Comparison of ENCODE assay signal across 11 cellular contexts in genomic region chr12:57833672-57834071, GRCh38. TPM values are rescaled to one million over a fixed set of nuclear protein-coding genes. Genes with fewer than 3 reads are reported as not detected.
DNase-seq lines count a peak whose midpoint lies in the region; ATAC-seq and TF ChIP-seq lines count a peak whose summit lies in the region.
"Had no signal": no experiment of that assay in that cellular context is flagged by ENCODE, and none has a peak within 500 bp of the region (broad histone marks: within the 10 kb centered on the region; RNA-seq: fewer than 3 reads in every experiment).

No MANE protein-coding gene starts in this region.

- H3K36me3 Mint-ChIP-seq in activated naive CD4-positive, alpha-beta T cell treated with anti-CD3 and anti-CD28 coated beads for 36 hours (ENCODE audit: low read depth) = peaks cover 2% of the 10 kb centered on the region
- H3K36me3 Mint-ChIP-seq in activated T-helper 2 cell treated with anti-CD3 and anti-CD28 coated beads, Interferon-gamma antibody, Interleukin-2, Interleukin-4, amounts not matched to agents 10 μg/mL and 5 μg/mL and 100 μg/mL, durations not matched to agents 14 hours and 24 hours and 36 hours (ENCODE audit: low read depth) = peaks cover 8% of the 10 kb centered on the region

- H3K4me3 ChIP-seq in mesodermal cell (ENCODE audit: extremely low read depth, insufficient read depth, low read length, poor library complexity, severe bottlenecking) = no peak overlapping the region
- H3K4me3 ChIP-seq in thyroid gland (replicated peaks in 1 of 3) = no peak overlapping the region

- peaks cover 84% of the 10 kb centered on the region for H3K4me1 Mint-ChIP-seq in activated naive CD4-positive, alpha-beta T cell treated with anti-CD3 and anti-CD28 coated beads for 36 hours (ENCODE audit: low read depth)
- peaks cover 51% of the 10 kb centered on the region for H3K4me1 Mint-ChIP-seq in activated T-helper 2 cell treated with anti-CD3 and anti-CD28 coated beads, Interferon-gamma antibody, Interleukin-2, Interleukin-4, amounts not matched to agents 10 μg/mL and 5 μg/mL and 100 μg/mL, durations not matched to agents 14 hours and 24 hours and 36 hours (ENCODE audit: low read depth)

- no peak for ATAC-seq in HG03159 (IDR thresholded peaks at IDR 0.05; ENCODE audit: unreplicated experiment)
- no peak for ATAC-seq in HG02571 (IDR thresholded peaks at IDR 0.05; ENCODE audit: unreplicated experiment)
- ATAC-seq: activated CD4-positive, CD25-positive, alpha-beta regulatory T cell treated with anti-CD3 and anti-CD28 coated beads, Interleukin-2, amount 50 U/mL, for 24 hours had no signal

- H3K27me3 Mint-ChIP-seq in activated naive CD4-positive, alpha-beta T cell treated with anti-CD3 and anti-CD28 coated beads for 36 hours (ENCODE audit: low read depth) = no peaks in the 10 kb centered on the region
- H3K27me3 Mint-ChIP-seq in activated T-helper 2 cell treated with anti-CD3 and anti-CD28 coated beads, Interferon-gamma antibody, Interleukin-2, Interleukin-4, amounts not matched to agents 10 μg/mL and 5 μg/mL and 100 μg/mL, durations not matched to agents 14 hours and 24 hours and 36 hours (ENCODE audit: low read depth) = no peaks in the 10 kb centered on the region

- H3K36me3 ChIP-seq in mesodermal cell (ENCODE audit: control insufficient read depth, insufficient read depth, low read length) (peaks cover 22% of the 10 kb centered on the region), thyroid gland (peaks cover 6 to 7% of the 10 kb centered on the region in 2 donors)

- no peak for DNase-seq in activated naive CD4-positive, alpha-beta T cell treated with anti-CD3 and anti-CD28 coated beads for 36 hours
- DNase-seq in activated naive CD4-positive, alpha-beta T cell treated with anti-CD3 and anti-CD28 coated beads, Interleukin-2, amount 50 U/mL, for 16 hours = no peak
- DNase-seq in activated T-helper 2 cell treated with anti-CD3 and anti-CD28 coated beads, Interferon-gamma antibody, Interleukin-2, Interleukin-4, amounts not matched to agents 10 μg/mL and 5 μg/mL and 100 μg/mL, durations not matched to agents 14 hours and 24 hours and 36 hours (ENCODE audit: low spot score) = no peak
- no peak for DNase-seq in thyroid gland
- DNase-seq in stimulated activated naive CD4-positive, alpha-beta T cell treated with Interleukin-2 at 50 U/mL for 16 hours (lab: John Stamatoyannopoulos, UW) = no peak
- DNase-seq: Karpas-422, NCI-H2171 treated with DMSO at 0.1 percent for 48 hours had no signal

- intact Hi-C loops in activated naive CD4-positive, alpha-beta T cell treated with anti-CD3 and anti-CD28 coated beads for 36 hours (cut with micrococcal nuclease) = no loop called here
- intact Hi-C loops in activated T-helper 2 cell treated with anti-CD3 and anti-CD28 coated beads, Interferon-gamma antibody, Interleukin-2, Interleukin-4, amounts not matched to agents 10 μg/mL and 5 μg/mL and 100 μg/mL, durations not matched to agents 14 hours and 24 hours and 36 hours (cut with micrococcal nuclease) = loop anchor here (5.0 kb wide), 1 partner anchor 34 kb away; no protein-coding TSS in a partner anchor
- intact Hi-C loops in thyroid gland (cut with DNase I) = no loop called here

- no peak for TF ChIP-seq POLR2A in thyroid gland (IDR thresholded peaks at IDR 0.05)

- H3K4me1 ChIP-seq in mesodermal cell (ENCODE audit: control insufficient read depth, insufficient read depth, low read length, poor library complexity, severe bottlenecking) = peaks cover 40% of the 10 kb centered on the region
- H3K4me1 ChIP-seq in thyroid gland = peaks cover 74 to 99% of the 10 kb centered on the region in 2 donors

- no peak for TF ChIP-seq CTCF in thyroid gland (IDR thresholded peaks at IDR 0.05)

- peak overlapping the region; percentile 84 for H3K27ac Mint-ChIP-seq in activated naive CD4-positive, alpha-beta T cell treated with anti-CD3 and anti-CD28 coated beads for 36 hours
- peak overlapping the region; percentile 2 for H3K27ac Mint-ChIP-seq in activated T-helper 2 cell treated with anti-CD3 and anti-CD28 coated beads, Interferon-gamma antibody, Interleukin-2, Interleukin-4, amounts not matched to agents 10 μg/mL and 5 μg/mL and 100 μg/mL, durations not matched to agents 14 hours and 24 hours and 36 hours

- H3K9me3 ChIP-seq in mesodermal cell (ENCODE audit: control insufficient read depth, low read length) = no peaks in the 10 kb centered on the region
- H3K9me3 ChIP-seq in thyroid gland = no peaks in the 10 kb centered on the region

- 89% methylated on average over 1 to 3 of the region's 3 CpGs for WGBS in mesodermal cell (ENCODE audit: insufficient coverage in 2 of 2), 2 experiments
- WGBS in thyroid gland, 2 donors = 65 to 69% methylated on average over 3 of the region's 3 CpGs

- CTCF ChIA-PET in activated naive CD4-positive, alpha-beta T cell treated with anti-CD3 and anti-CD28 coated beads for 36 hours (lab: Charles Lee) = interaction anchor here (1.0 to 8.2 kb wide), 9 partner anchors 9 to 100 kb away, joined by 3 to 147 read pairs (median 10); partner anchors contain the start of gene TSFM

- H3K27me3 ChIP-seq in thyroid gland = no peaks in the 10 kb centered on the region

- H3K27ac ChIP-seq in mesodermal cell (ENCODE audit: low read depth, low read length, severe bottlenecking) (peak overlapping the region; percentile 62), thyroid gland (peak overlapping the region; percentile 4 to 55 (median 43))

- no peak overlapping the region for H3K4me3 Mint-ChIP-seq in activated naive CD4-positive, alpha-beta T cell treated with anti-CD3 and anti-CD28 coated beads for 36 hours
- H3K4me3 Mint-ChIP-seq in activated T-helper 2 cell treated with anti-CD3 and anti-CD28 coated beads, Interferon-gamma antibody, Interleukin-2, Interleukin-4, amounts not matched to agents 10 μg/mL and 5 μg/mL and 100 μg/mL, durations not matched to agents 14 hours and 24 hours and 36 hours (ENCODE audit: low read depth) = no peak overlapping the region

- H3K9me3 Mint-ChIP-seq in activated naive CD4-positive, alpha-beta T cell treated with anti-CD3 and anti-CD28 coated beads for 36 hours = no peaks in the 10 kb centered on the region
- H3K9me3 Mint-ChIP-seq in activated T-helper 2 cell treated with anti-CD3 and anti-CD28 coated beads, Interferon-gamma antibody, Interleukin-2, Interleukin-4, amounts not matched to agents 10 μg/mL and 5 μg/mL and 100 μg/mL, durations not matched to agents 14 hours and 24 hours and 36 hours = no peaks in the 10 kb centered on the region

RNA-seq across cellular contexts. Expression of gene CTDSP2, which starts 12.9 kb away (rescaled TPM):
- total RNA-seq in activated naive CD4-positive, alpha-beta T cell treated with anti-CD3 and anti-CD28 coated beads for 36 hours = 10 to 100 TPM; 94.6 to 99.8 TPM
- total RNA-seq in activated T-helper 2 cell treated with anti-CD3 and anti-CD28 coated beads, Interferon-gamma antibody, Interleukin-2, Interleukin-4, amounts not matched to agents 10 μg/mL and 5 μg/mL and 100 μg/mL, durations not matched to agents 14 hours and 24 hours and 36 hours = 62.5 and 65.2 TPM in 2 replicates
- 123 TPM for polyA plus RNA-seq in mesodermal cell (2013, experiment 1 of 2)
- 121 TPM for polyA plus RNA-seq in mesodermal cell (2013, experiment 2 of 2)
- 100 to 1,000 TPM in 3 of 4 donors, 10 to 100 TPM in 1; 91.5 to 190 (median 138) TPM for total RNA-seq in thyroid gland

RNA-seq across cellular contexts. Expression of gene AVIL, which starts 15.1 kb away (rescaled TPM):
- total RNA-seq in activated naive CD4-positive, alpha-beta T cell treated with anti-CD3 and anti-CD28 coated beads for 36 hours = under 1 TPM; 0.22 to 0.38 TPM
- 0.37 and 0.50 TPM in 2 replicates for total RNA-seq in activated T-helper 2 cell treated with anti-CD3 and anti-CD28 coated beads, Interferon-gamma antibody, Interleukin-2, Interleukin-4, amounts not matched to agents 10 μg/mL and 5 μg/mL and 100 μg/mL, durations not matched to agents 14 hours and 24 hours and 36 hours
- 0.29 TPM for polyA plus RNA-seq in mesodermal cell (2013, experiment 1 of 2)
- 0.61 TPM for polyA plus RNA-seq in mesodermal cell (2013, experiment 2 of 2)
- total RNA-seq in thyroid gland = 10 to 100 TPM in 1 of 4 donors, 1 to 10 TPM in 3; 5.1 to 15.7 (median 7.8) TPM

RNA-seq across cellular contexts. Expression of gene TSFM, which starts 51.1 kb away (rescaled TPM):
- total RNA-seq in activated naive CD4-positive, alpha-beta T cell treated with anti-CD3 and anti-CD28 coated beads for 36 hours = 10 to 100 TPM; 32.8 to 34.3 TPM
- total RNA-seq in activated T-helper 2 cell treated with anti-CD3 and anti-CD28 coated beads, Interferon-gamma antibody, Interleukin-2, Interleukin-4, amounts not matched to agents 10 μg/mL and 5 μg/mL and 100 μg/mL, durations not matched to agents 14 hours and 24 hours and 36 hours = 44.9 and 52.7 TPM in 2 replicates
- polyA plus RNA-seq in mesodermal cell (2013, experiment 1 of 2) = 22.6 TPM
- 21.7 TPM for polyA plus RNA-seq in mesodermal cell (2013, experiment 2 of 2)
- total RNA-seq in thyroid gland = 10 to 100 TPM; 19.4 to 32.0 (median 25.5) TPM
